Comparison of ENCODE assay signal across 9 cellular contexts in the genomic region with DNA sequence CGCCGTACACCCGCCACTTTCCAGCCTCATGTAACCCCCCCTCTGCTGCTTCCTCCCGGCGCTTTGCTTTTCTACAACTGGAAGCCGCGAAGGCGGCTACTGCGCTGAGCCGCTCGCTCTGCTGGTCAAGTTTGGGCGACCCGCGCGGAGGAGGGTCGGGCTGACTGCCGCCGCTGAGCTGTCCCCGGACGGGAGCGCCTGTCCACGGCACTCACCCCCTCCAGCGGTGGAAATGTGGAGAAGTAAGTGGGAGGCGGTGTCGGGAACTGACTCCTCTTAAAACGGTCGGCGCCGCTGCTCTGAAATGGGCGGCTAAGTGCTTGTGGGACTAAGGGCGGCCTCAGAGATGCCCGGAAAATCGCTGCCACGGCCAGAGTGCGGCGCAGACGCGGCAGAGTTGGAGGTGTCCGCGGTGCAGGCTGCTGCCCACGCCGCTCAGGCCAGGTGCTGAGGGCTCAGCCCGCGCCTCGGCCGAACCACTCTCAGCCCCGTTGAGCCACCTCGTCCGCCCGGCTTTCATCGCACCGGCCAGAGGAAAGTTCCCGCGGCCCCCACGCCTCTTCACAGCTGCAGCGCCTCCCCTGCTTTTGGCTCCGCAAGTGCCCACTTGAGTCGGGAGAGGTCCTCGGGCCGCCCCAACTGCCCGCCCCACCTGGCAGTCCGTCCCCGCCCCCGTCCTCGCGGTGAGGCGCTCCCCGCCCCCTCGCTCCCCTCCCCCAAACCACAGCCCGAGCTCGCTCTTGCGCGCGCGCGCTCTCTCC. TPM values are rescaled to one million over a fixed set of nuclear protein-coding genes. Genes with fewer than 3 reads are reported as not detected.
A peak's percentile ranks its signal among the peaks of the same experiment; 100 is the strongest.
DNase-seq lines count a peak whose midpoint lies in the region; ATAC-seq and TF ChIP-seq lines count a peak whose summit lies in the region.
"Had no signal": no experiment of that assay in that cellular context is flagged by ENCODE, and none has a peak within 500 bp of the region (broad histone marks: within the 10 kb centered on the region; RNA-seq: fewer than 3 reads in every experiment).

No MANE protein-coding gene starts in this region.

- H2AFZ ChIP-seq in GM23338 (peak overlapping the region; percentile 92), MM.1S (ENCODE audit: low read length) (peak overlapping the region; percentile 82)

- no peaks in the 10 kb centered on the region for H3K9me3 ChIP-seq in MM.1S (replicated peaks; ENCODE audit: insufficient read depth, low read length)

- no peaks in the 10 kb centered on the region; the same call in 2 of the 3 replicates for H3K9me3 Mint-ChIP-seq in GM23338
- no peaks in the 10 kb centered on the region for H3K9me3 Mint-ChIP-seq in activated T-cell treated with anti-CD3 and anti-CD28 coated beads, Interleukin-2, amount 50 U/mL, for 72 hours

- peak; percentile 63 for ATAC-seq in GM23338
- peak; percentile 25 to 34 for ATAC-seq in activated T-cell treated with anti-CD3 and anti-CD28 coated beads, Interleukin-2, amount 50 U/mL, for 72 hours (replicated peaks in 1 of 2)
- ATAC-seq in omental fat pad (ENCODE audit: low FRiP score), result peak; percentile 73

- H3K4me2 ChIP-seq in GM23338, result peak overlapping the region; percentile 91
- peak overlapping the region; percentile 81 for H3K4me2 ChIP-seq in MM.1S (ENCODE audit: low read depth, low read length)

- H3K27me3 ChIP-seq in GM23338 (ENCODE audit: insufficient read depth) (peaks cover 44% of the 10 kb centered on the region), MM.1S (replicated peaks; ENCODE audit: insufficient read depth, low read length) (no peaks in the 10 kb centered on the region)

- H3K4me3 ChIP-seq in GM23338 (peak overlapping the region; percentile 77), MM.1S (ENCODE audit: low read length) (peak overlapping the region; percentile 60)

- H4K20me1 ChIP-seq in GM23338 (replicated peaks; ENCODE audit: insufficient read depth) (no peaks in the 10 kb centered on the region), MM.1S (ENCODE audit: insufficient read depth, low read length) (no peaks in the 10 kb centered on the region)

- H3K9me2 ChIP-seq in GM23338 (ENCODE audit: insufficient read depth) (no peaks in the 10 kb centered on the region), MM.1S (replicated peaks; ENCODE audit: insufficient read depth, low read length) (no peaks in the 10 kb centered on the region)

- H3K36me3 Mint-ChIP-seq in GM23338 (ENCODE audit: low read depth), result no peaks in the 10 kb centered on the region
- no peaks in the 10 kb centered on the region for H3K36me3 Mint-ChIP-seq in activated T-cell treated with anti-CD3 and anti-CD28 coated beads, Interleukin-2, amount 50 U/mL, for 72 hours (ENCODE audit: insufficient read depth in 2 of 2)

- H3K79me2 ChIP-seq in GM23338 (replicated peaks; ENCODE audit: insufficient read depth) (no peaks in the 10 kb centered on the region), MM.1S (ENCODE audit: low read length) (no peaks in the 10 kb centered on the region)

- H3K36me3 ChIP-seq in GM23338 (ENCODE audit: insufficient read depth) (no peaks in the 10 kb centered on the region), MM.1S (replicated peaks; ENCODE audit: insufficient read depth, low read length) (no peaks in the 10 kb centered on the region)

- H3K4me1 ChIP-seq in GM23338 (ENCODE audit: insufficient read depth) (peaks cover 7% of the 10 kb centered on the region; the same call in 1 of the 2 replicates), MM.1S (ENCODE audit: low read length) (0 out of 2 replicates have a peak, but pooled peaks cover 4% of the 10 kb centered on the region)

- no peak overlapping the region for H3K27ac Mint-ChIP-seq in GM23338
- H3K27ac Mint-ChIP-seq in activated T-cell treated with anti-CD3 and anti-CD28 coated beads, Interleukin-2, amount 50 U/mL, for 72 hours, result no peak overlapping the region

- H3F3A ChIP-seq in GM23338 (replicated peaks; ENCODE audit: low read depth) (no peaks in the 10 kb centered on the region), MM.1S (ENCODE audit: insufficient read depth, low read length) (no peaks in the 10 kb centered on the region)

- H3K27me3 Mint-ChIP-seq in GM23338 (ENCODE audit: insufficient read depth, low read depth, poor library complexity), result peaks cover 26% of the 10 kb centered on the region
- H3K27me3 Mint-ChIP-seq in activated T-cell treated with anti-CD3 and anti-CD28 coated beads, Interleukin-2, amount 50 U/mL, for 72 hours (ENCODE audit: low read depth), result peaks cover 25% of the 10 kb centered on the region

- H3K9ac ChIP-seq in MM.1S (ENCODE audit: low read length), result peak overlapping the region; percentile 61; the same call in 1 of the 2 replicates

- H3K4me3 Mint-ChIP-seq in GM23338, result peak overlapping the region; percentile 83
- H3K4me3 Mint-ChIP-seq in activated T-cell treated with anti-CD3 and anti-CD28 coated beads, Interleukin-2, amount 50 U/mL, for 72 hours, result peak overlapping the region; percentile 78 to 80

- H3K4me1 Mint-ChIP-seq in GM23338, result peaks cover 13% of the 10 kb centered on the region
- peaks cover 7% of the 10 kb centered on the region for H3K4me1 Mint-ChIP-seq in activated T-cell treated with anti-CD3 and anti-CD28 coated beads, Interleukin-2, amount 50 U/mL, for 72 hours (ENCODE audit: low read depth)

- TF ChIP-seq CTCF in GM23338 (conservative IDR thresholded peaks at IDR 0.05; ENCODE audit: low read depth in 2 of 2), result no peak
- no peak for TF ChIP-seq CTCF in MM.1S (IDR thresholded peaks at IDR 0.05; ENCODE audit: low read length)
- TF ChIP-seq CTCF in omental fat pad (IDR thresholded peaks at IDR 0.05), result no peak

- peak; percentile 38 for DNase-seq in NCI-H2196 (lab: John Stamatoyannopoulos, UW; ENCODE audit: unreplicated experiment)
- no peak for DNase-seq in NCI-H2196 treated with DMSO at 0.1 percent for 48 hours (lab: John Stamatoyannopoulos, UW; ENCODE audit: unreplicated experiment)
- peak; percentile 78 for DNase-seq in GM23338 (ENCODE audit: low spot score)
- peak; percentile 25 for DNase-seq in MM.1S
- DNase-seq in activated T-cell treated with anti-CD3 and anti-CD28 coated beads, Interleukin-2, amount 50 U/mL, for 72 hours, result peak; percentile 6 to 7
- DNase-seq in glomerular visceral epithelial cell (ENCODE audit: extremely low spot score), result peak; percentile 81
- DNase-seq in omental fat pad (ENCODE audit: low spot score), result no peak
- no peak for DNase-seq in AML-193 (lab: John Stamatoyannopoulos, UW)

- H3K27ac ChIP-seq in GM23338 (ENCODE audit: low read depth) (no peak overlapping the region), MM.1S (ENCODE audit: low read length) (no peak overlapping the region)
- H3K27ac ChIP-seq: epithelial cell of prostate had no signal

TF ChIP-seq in GM23338, 12 proteins besides CTCF, POLR2A, EP300 and RAD21 (continues in another document):
- no peak for TF ChIP-seq STAT1 (IDR thresholded peaks at IDR 0.05; ENCODE audit: unreplicated experiment)

RNA-seq across cellular contexts. Expression of gene EPHA6, which starts 0.4 kb away (rescaled TPM):
- 1.7 and 2.6 TPM in 2 replicates for total RNA-seq in GM23338 (2014; rRNA removed; shearing (Covaris generic))
- 0.35 and 0.37 TPM in 2 replicates for polyA plus RNA-seq in GM23338 (2016; fragmentation: Nextera tagmentation; extraction: Ambion mirVana)
- not detected for total RNA-seq in activated T-cell treated with anti-CD3 and anti-CD28 coated beads, Interleukin-2, amount 50 U/mL, for 72 hours
- 1 to 10 TPM in 2 of 4 donors, under 1 TPM in 1, not detected in 1; 0.56 to 5.0 (median 2.4) TPM for total RNA-seq in omental fat pad

Comparison
In these comparisons a context has a peak if more than half of its experiments do, and no peak if none do; other contexts are left out.
1. DNase-seq: peak in NCI-H2196 (single experiment), GM23338 (single experiment), MM.1S (single experiment), activated T-cell treated with anti-CD3 and anti-CD28 coated beads, Interleukin-2, amount 50 U/mL, for 72 hours (2 of 2) and glomerular visceral epithelial cell (single experiment); none in NCI-H2196 treated with DMSO at 0.1 percent for 48 hours (single experiment), omental fat pad (single experiment) and AML-193 (0 of 2).
2. Peak in every context shown above with its lines, with median percentiles within 50 percentile points of each other: ATAC-seq.